Comparison of ENCODE assay signal across 26 cellular contexts in the genomic region with DNA sequence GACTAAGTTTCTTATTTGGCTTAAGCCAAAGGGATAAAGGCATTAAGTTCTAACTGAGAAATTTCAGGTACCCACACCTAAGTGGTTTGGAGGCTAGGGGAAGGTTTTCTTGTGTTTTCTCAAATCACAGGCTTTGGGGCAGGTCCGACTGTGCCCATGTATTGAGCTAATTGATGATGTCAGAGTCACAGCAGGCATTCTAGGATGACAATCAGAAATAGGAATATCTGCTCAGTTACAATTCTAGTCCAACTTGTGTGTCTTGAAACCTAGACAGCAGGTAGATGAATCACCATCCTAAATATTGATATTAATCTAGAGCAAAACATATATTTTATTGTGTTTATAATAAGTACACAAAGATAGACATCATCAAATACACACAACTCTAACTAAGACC.
"Had no signal": no experiment of that assay in that cellular context is flagged by ENCODE, and none has a peak within 500 bp of the region (broad histone marks: within the 10 kb centered on the region; RNA-seq: fewer than 3 reads in every experiment).

No MANE protein-coding gene starts in this region.

- ATAC-seq: activated T-cell treated with anti-CD3 and anti-CD28 coated beads, Interleukin-2, amount 50 U/mL, for 4 hours; body of pancreas; T-helper 17 cell had no signal

- H3K27ac ChIP-seq: body of pancreas, KMS-11 had no signal

- H3K9me3 Mint-ChIP-seq: activated B cell treated with CpG ODN at 0.5 μM for 24 hours; activated CD4-positive, alpha-beta T cell treated with anti-CD3 and anti-CD28 coated beads, Interleukin-2, amount 10 ng/mL, durations not matched to agents 24 days and 14 days; activated naive CD4-positive, alpha-beta T cell treated with anti-CD3 and anti-CD28 coated beads, Interleukin-2, amount 10 ng/mL, durations not matched to agents 7 days and 5 days; activated naive CD8-positive, alpha-beta T cell treated with anti-CD3 and anti-CD28 coated beads for 36 hours; activated T-cell treated with anti-CD3 and anti-CD28 coated beads, Interleukin-2, amount 50 U/mL, for 4 hours had no signal

- H3K27ac Mint-ChIP-seq: activated B cell treated with CpG ODN at 0.5 μM for 24 hours; activated naive CD4-positive, alpha-beta T cell treated with anti-CD3 and anti-CD28 coated beads, Interleukin-2, amount 10 ng/mL, durations not matched to agents 7 days and 5 days; activated naive CD8-positive, alpha-beta T cell treated with anti-CD3 and anti-CD28 coated beads for 36 hours; T-helper 17 cell had no signal

- H3K27me3 ChIP-seq: body of pancreas had no signal

- H3K4me3 Mint-ChIP-seq: activated B cell treated with CpG ODN at 0.5 μM for 24 hours; activated CD4-positive, alpha-beta T cell treated with anti-CD3 and anti-CD28 coated beads, Interleukin-2, amount 10 ng/mL, durations not matched to agents 24 days and 14 days; activated naive CD4-positive, alpha-beta T cell treated with anti-CD3 and anti-CD28 coated beads, Interleukin-2, amount 10 ng/mL, durations not matched to agents 7 days and 5 days; activated naive CD8-positive, alpha-beta T cell treated with anti-CD3 and anti-CD28 coated beads for 36 hours; activated T-cell treated with anti-CD3 and anti-CD28 coated beads, Interleukin-2, amount 50 U/mL, for 4 hours; T-helper 17 cell had no signal

- DNase-seq: activated B cell treated with CpG ODN at 0.5 μM for 24 hours; activated CD4-positive, alpha-beta T cell treated with anti-CD3 and anti-CD28 coated beads for 1 hour; activated CD4-positive, alpha-beta T cell treated with anti-CD3 and anti-CD28 coated beads, Interleukin-2, amount 10 ng/mL, durations not matched to agents 24 days and 14 days; activated CD4-positive, alpha-beta T cell treated with anti-CD3 and anti-CD28 coated beads, Interleukin-2, amount 50 U/mL, for 48 hours; activated gamma-delta T cell; activated naive CD4-positive, alpha-beta T cell treated with anti-CD3 and anti-CD28 coated beads, Interleukin-2, amount 10 ng/mL, durations not matched to agents 7 days and 5 days; activated naive CD8-positive, alpha-beta T cell treated with anti-CD3 and anti-CD28 coated beads for 36 hours; activated T-cell treated with anti-CD3 and anti-CD28 coated beads, Interleukin-2, amount 50 U/mL, for 4 hours; aorta; body of pancreas; central memory CD4-positive, alpha-beta T cell; MM.1S; NCI-H1105; NCI-H1436; NCI-H1694 treated with DMSO at 0.1 percent for 48 hours; NCI-H2029 treated with DMSO at 0.1 percent for 48 hours; NCI-H446 treated with DMSO at 0.1 percent for 48 hours; NCI-H524 treated with DMSO at 0.1 percent for 48 hours; NCI-H774; NK-92 treated with Interleukin-12 subunit alpha and Interleukin-12 subunit beta, amount 100 ng/mL, for 24 hours; OCI-M1; SHP77 treated with DMSO at 0.1 percent for 48 hours; T-helper 17 cell; T-helper 9 cell had no signal

- H3K4me3 ChIP-seq: body of pancreas had no signal

- H3K9ac ChIP-seq: KMS-11 had no signal

- FAIRE-seq: bronchial epithelial cell had no signal

- H3K36me3 Mint-ChIP-seq: activated naive CD4-positive, alpha-beta T cell treated with anti-CD3 and anti-CD28 coated beads, Interleukin-2, amount 10 ng/mL, durations not matched to agents 7 days and 5 days had no signal

- H3K9me3 ChIP-seq: body of pancreas had no signal

- H3K27me3 Mint-ChIP-seq: activated B cell treated with CpG ODN at 0.5 μM for 24 hours; activated naive CD8-positive, alpha-beta T cell treated with anti-CD3 and anti-CD28 coated beads for 36 hours had no signal

- H3K4me2 ChIP-seq: KMS-11 had no signal
